8 cellular contexts compared by ENCODE assay signal in genomic region chr3:15064299-15064834, GRCh38. TPM values are rescaled to one million over a fixed set of nuclear protein-coding genes. Genes with fewer than 3 reads are reported as not detected.
DNase-seq lines count a peak whose midpoint lies in the region; ATAC-seq and TF ChIP-seq lines count a peak whose summit lies in the region.

No MANE protein-coding gene starts in this region.

- peak; percentile 12 for ATAC-seq in HG02840 (IDR thresholded peaks at IDR 0.05; ENCODE audit: low FRiP score, unreplicated experiment)
- peak; percentile 14 to 21 for ATAC-seq in stimulated activated naive B cell treated with anti-CD40 and anti-IgM and Interleukin-4, amounts not matched to agents 10 μg/mL and 1 μg/mL and 100 μg/mL, for 72 hours (replicated peaks)

- no peaks in the 10 kb centered on the region for H3K27me3 Mint-ChIP-seq in stimulated activated naive B cell treated with anti-CD40 and anti-IgM and Interleukin-4, amounts not matched to agents 10 μg/mL and 1 μg/mL and 100 μg/mL, for 72 hours

- peak overlapping the region; percentile 82 for H3K27ac ChIP-seq in 22Rv1

- peak overlapping the region; percentile 94 for H3K4me3 ChIP-seq in GM12875 (ENCODE audit: low read depth, low read length)

- peak; percentile 35 for DNase-seq in RPMI7951 (ENCODE audit: low read depth)
- peak; percentile 13 for DNase-seq in cerebellar cortex (ENCODE audit: low spot score)
- DNase-seq in left kidney (ENCODE audit: low read depth, low spot score), result peak; percentile 64
- DNase-seq in stimulated activated naive B cell treated with anti-CD40 and anti-IgM and Interleukin-4, amounts not matched to agents 10 μg/mL and 1 μg/mL and 100 μg/mL, for 72 hours, result no peak
- DNase-seq in NCI-H1105 (lab: John Stamatoyannopoulos, UW), result no peak

- TF ChIP-seq CTCF in 22Rv1 (IDR thresholded peaks at IDR 0.05), result no peak
- no peak for TF ChIP-seq CTCF in GM12875 (IDR thresholded peaks at IDR 0.05; ENCODE audit: borderline replicate concordance, insufficient read depth, low read depth, low read length)

- peaks cover 24 to 37% of the 10 kb centered on the region in 2 donors for H3K36me3 Mint-ChIP-seq in stimulated activated naive B cell treated with anti-CD40 and anti-IgM and Interleukin-4, amounts not matched to agents 10 μg/mL and 1 μg/mL and 100 μg/mL, for 72 hours

- H3K4me3 Mint-ChIP-seq in stimulated activated naive B cell treated with anti-CD40 and anti-IgM and Interleukin-4, amounts not matched to agents 10 μg/mL and 1 μg/mL and 100 μg/mL, for 72 hours, result peak overlapping the region; percentile 98 to 99

- no peaks in the 10 kb centered on the region for H3K9me3 Mint-ChIP-seq in stimulated activated naive B cell treated with anti-CD40 and anti-IgM and Interleukin-4, amounts not matched to agents 10 μg/mL and 1 μg/mL and 100 μg/mL, for 72 hours

- H3K27ac Mint-ChIP-seq in stimulated activated naive B cell treated with anti-CD40 and anti-IgM and Interleukin-4, amounts not matched to agents 10 μg/mL and 1 μg/mL and 100 μg/mL, for 72 hours, result peak overlapping the region; percentile 99

- peaks cover 10 to 31% of the 10 kb centered on the region in 2 donors for H3K4me1 Mint-ChIP-seq in stimulated activated naive B cell treated with anti-CD40 and anti-IgM and Interleukin-4, amounts not matched to agents 10 μg/mL and 1 μg/mL and 100 μg/mL, for 72 hours

RNA-seq across cellular contexts. Expression of gene MRPS25, which starts 0.7 kb away (rescaled TPM):
- 11.3 and 20.8 TPM in 2 replicates for total RNA-seq in RPMI7951 (2014; rRNA removed; shearing (Covaris generic))

RNA-seq across cellular contexts. Expression of gene RBSN, which starts 34.6 kb away (rescaled TPM):
- total RNA-seq in RPMI7951 (2014; rRNA removed; shearing (Covaris generic)), result 9.6 and 12.9 TPM in 2 replicates

Comparison
In these comparisons a context has a peak if more than half of its experiments do, and no peak if none do; other contexts are left out.
1. DNase-seq: peak in RPMI7951 (single experiment), cerebellar cortex (single experiment) and left kidney (single experiment); none in stimulated activated naive B cell treated with anti-CD40 and anti-IgM and Interleukin-4, amounts not matched to agents 10 μg/mL and 1 μg/mL and 100 μg/mL, for 72 hours (single experiment) and NCI-H1105 (single experiment).